ENCODE assay signal across 12 cellular contexts in genomic region chr1:192158181-192158580, GRCh38.
DNase-seq lines count a peak whose midpoint lies in the region; ATAC-seq and TF ChIP-seq lines count a peak whose summit lies in the region.
"Had no signal": no experiment of that assay in that cellular context is flagged by ENCODE, and none has a peak within 500 bp of the region (broad histone marks: within the 10 kb centered on the region; RNA-seq: fewer than 3 reads in every experiment).

A gene with protein sequence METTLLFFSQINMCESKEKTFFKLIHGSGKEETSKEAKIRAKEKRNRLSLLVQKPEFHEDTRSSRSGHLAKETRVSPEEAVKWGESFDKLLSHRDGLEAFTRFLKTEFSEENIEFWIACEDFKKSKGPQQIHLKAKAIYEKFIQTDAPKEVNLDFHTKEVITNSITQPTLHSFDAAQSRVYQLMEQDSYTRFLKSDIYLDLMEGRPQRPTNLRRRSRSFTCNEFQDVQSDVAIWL (plus strand): TSS chr1:192158462. CDS start chr1:192158638, 176 bp downstream.

- peaks cover 16% of the 10 kb centered on the region for H3K36me3 ChIP-seq in DND-41 (ENCODE audit: insufficient read depth, low read length)
- H3K36me3 ChIP-seq in KOPT-K1 (ENCODE audit: insufficient read depth, low read length), result no peaks in the 10 kb centered on the region
- H3K36me3 ChIP-seq: ovary had no signal

- H3K9ac ChIP-seq in DND-41 (ENCODE audit: low read depth, low read length), result peak within 1 kb of the TSS; percentile 72

- H3K27me3 ChIP-seq in DND-41 (ENCODE audit: insufficient read depth, low read length, poor library complexity), result no peaks in the 10 kb centered on the region
- H3K27me3 ChIP-seq: ovary had no signal

- H3K4me3 ChIP-seq in DND-41 (ENCODE audit: low read depth in 1 of 2, low read length in 2 of 2), result peak within 1 kb of the TSS; percentile 15 to 50
- H3K4me3 ChIP-seq: ovary had no signal

- H4K20me1 ChIP-seq in DND-41 (ENCODE audit: insufficient read depth, low read length), result no peaks in the 10 kb centered on the region

- H3K79me2 ChIP-seq in DND-41 (ENCODE audit: insufficient read depth, low read length), result peaks cover 23% of the 10 kb centered on the region

- peak within 1 kb of the TSS; percentile 51 for H3K4me2 ChIP-seq in DND-41 (ENCODE audit: insufficient read depth, low read length)

- ATAC-seq in DND-41 (ENCODE audit: insufficient read depth, low read depth) (peak; percentile 65), GM21529 (IDR thresholded peaks at IDR 0.05; ENCODE audit: unreplicated experiment) (peak; percentile 81), GM21737 (IDR thresholded peaks at IDR 0.05; ENCODE audit: unreplicated experiment) (no peak)

- H3K4me1 ChIP-seq in DND-41 (ENCODE audit: insufficient read depth, low read length), result peaks cover 62% of the 10 kb centered on the region

- peak within 1 kb of the TSS; percentile 96 for H3K27ac ChIP-seq in DND-41 (ENCODE audit: low read length)
- peak within 1 kb of the TSS; percentile 43 for H3K27ac ChIP-seq in KOPT-K1 (ENCODE audit: low read depth, low read length, poor library complexity, severe bottlenecking)
- no peak within 1 kb of the TSS for H3K27ac ChIP-seq in caudate nucleus (ENCODE audit: low read depth, low read length)
- H3K27ac ChIP-seq: epithelial cell of prostate, ovary had no signal

- no peak for TF ChIP-seq CTCF in DND-41 (IDR thresholded peaks at IDR 0.05; ENCODE audit: borderline replicate concordance, extremely low read depth, low read length, poor library complexity, severe bottlenecking)

- peak within 1 kb of the TSS; percentile 63 for H2AFZ ChIP-seq in DND-41 (ENCODE audit: low read depth, low read length)

- H3K9me3 ChIP-seq in DND-41 (ENCODE audit: insufficient read depth, low read length, severe bottlenecking), result peaks cover 9% of the 10 kb centered on the region
- peaks cover 8% of the 10 kb centered on the region for H3K9me3 ChIP-seq in KOPT-K1 (ENCODE audit: insufficient read depth, low read length, poor library complexity, severe bottlenecking)
- H3K9me3 ChIP-seq: ovary had no signal

- no peak for DNase-seq in DND-41
- peak; percentile 7 for DNase-seq in germinal center (ENCODE audit: low spot score)
- no peak for DNase-seq in inferior parietal cortex (ENCODE audit: extremely low spot score)
- no peak for DNase-seq in NCI-H524 (lab: John Stamatoyannopoulos, UW)
- DNase-seq in caudate nucleus (lab: John Stamatoyannopoulos, UW), result no peak
- DNase-seq: activated CD4-positive, alpha-beta T cell treated with anti-CD3 and anti-CD28 coated beads for 48 hours; COR-L47; ovary had no signal
